ENCODE assay signal across 8 cellular contexts in genomic region chr4:83582289-83582756, GRCh38.
A peak's percentile ranks its signal among the peaks of the same experiment; 100 is the strongest.
DNase-seq lines count a peak whose midpoint lies in the region; ATAC-seq and TF ChIP-seq lines count a peak whose summit lies in the region.

No MANE protein-coding gene starts in this region.

- H3K9me3 ChIP-seq in DOHH2 (ENCODE audit: control insufficient read depth, insufficient read depth, low read length) = no peaks in the 10 kb centered on the region
- no peaks in the 10 kb centered on the region for H3K9me3 ChIP-seq in neutrophil

- H3K4me1 ChIP-seq in DOHH2 (ENCODE audit: control insufficient read depth, low read length) (peaks cover 14% of the 10 kb centered on the region), neutrophil (ENCODE audit: control insufficient read depth in 1 of 2, insufficient read depth in 1 of 2, low read depth in 1 of 2, low read length in 1 of 2) (peaks cover 15 to 18% of the 10 kb centered on the region in 2 experiments)

- TF ChIP-seq CTCF in DOHH2 (IDR thresholded peaks at IDR 0.05; ENCODE audit: low read depth, low read length, poor library complexity, severe bottlenecking) (peak; percentile 26), cardiac fibroblast (IDR thresholded peaks at IDR 0.05; ENCODE audit: low read depth, low read length) (no peak), neutrophil (IDR thresholded peaks at IDR 0.05) (peak; percentile 13)

- H3K4me2 ChIP-seq in DOHH2 (ENCODE audit: low read length) = peak overlapping the region; percentile 47

- H3K27ac ChIP-seq in DOHH2 (ENCODE audit: low read depth, low read length) (no peak overlapping the region), neutrophil (peak overlapping the region; percentile 77)

- H3K9me2 ChIP-seq in DOHH2 (replicated peaks; ENCODE audit: control insufficient read depth, low read length) = no peaks in the 10 kb centered on the region

- no peaks in the 10 kb centered on the region for H3F3A ChIP-seq in DOHH2 (ENCODE audit: control insufficient read depth, insufficient read depth)

- H3K36me3 ChIP-seq in DOHH2 (ENCODE audit: control insufficient read depth, low read length) = no peaks in the 10 kb centered on the region
- peaks cover 49% of the 10 kb centered on the region for H3K36me3 ChIP-seq in neutrophil

- no peaks in the 10 kb centered on the region for H3K79me2 ChIP-seq in DOHH2 (ENCODE audit: control insufficient read depth, low read length)

- peak; percentile 60 for ATAC-seq in GM21526 (IDR thresholded peaks at IDR 0.05; ENCODE audit: low FRiP score, unreplicated experiment)

- H3K4me3 ChIP-seq in DOHH2 (ENCODE audit: low read length) (peak overlapping the region; percentile 21; the same call in 1 of the 2 replicates), cardiac fibroblast (replicated peaks in 1 of 2; ENCODE audit: low read depth in 2 of 2, low read length in 2 of 2) (no peak overlapping the region), neutrophil (ENCODE audit: low read depth in 1 of 2, low read length in 1 of 2) (no peak overlapping the region)

- H3K27me3 ChIP-seq in DOHH2 (ENCODE audit: control insufficient read depth, low read length) = no peaks in the 10 kb centered on the region
- H3K27me3 ChIP-seq in neutrophil = no peaks in the 10 kb centered on the region

- DNase-seq in NCI-H1092 treated with DMSO at 0.1 percent for 48 hours (lab: John Stamatoyannopoulos, UW) = peak; percentile 50
- peak; percentile 9 to 90 for DNase-seq in cardiac fibroblast (ENCODE audit: low read depth in 2 of 2)
- no peak for DNase-seq in Kasumi-1 (lab: John Stamatoyannopoulos, UW)
- DNase-seq in T-helper 1 cell = no peak
- no peak for DNase-seq in activated CD4-positive, alpha-beta T cell treated with anti-CD3 and anti-CD28 coated beads, Interleukin-2, amount 50 U/mL, for 4 hours

- no peaks in the 10 kb centered on the region for H4K20me1 ChIP-seq in DOHH2 (ENCODE audit: control insufficient read depth, insufficient read depth, low read depth, low read length)

Comparison
In these comparisons a context has a peak if more than half of its experiments do, and no peak if none do; other contexts are left out.
1. DNase-seq: peak in NCI-H1092 treated with DMSO at 0.1 percent for 48 hours (single experiment) and cardiac fibroblast (2 of 2); none in Kasumi-1 (0 of 2), T-helper 1 cell (0 of 5) and activated CD4-positive, alpha-beta T cell treated with anti-CD3 and anti-CD28 coated beads, Interleukin-2, amount 50 U/mL, for 4 hours (0 of 2).